Comparison of ENCODE assay signal across 19 cellular contexts in genomic region chr7:91127974-91128373, GRCh38.
DNase-seq lines count a peak whose midpoint lies in the region; ATAC-seq and TF ChIP-seq lines count a peak whose summit lies in the region.
"Had no signal": no experiment of that assay in that cellular context is flagged by ENCODE, and none has a peak within 500 bp of the region (broad histone marks: within the 10 kb centered on the region; RNA-seq: fewer than 3 reads in every experiment).

No MANE protein-coding gene starts in this region.

- POLR2A ChIA-PET in AG04450 (lab: Yijun Ruan, JAX), result interaction anchor here (0.6 to 1.9 kb wide), 4 partner anchors 15 to 255 kb away, joined by 3 to 5 read pairs (median 4); no protein-coding TSS in a partner anchor
- POLR2A ChIA-PET in IMR-90 (lab: Charles Lee; ENCODE audit: unreplicated experiment), result interaction anchor here (0.7 to 1.0 kb wide), 2 partner anchors 100 to 112 kb away, joined by 4 to 6 read pairs; no protein-coding TSS in a partner anchor
- POLR2A ChIA-PET in activated CD8-positive, alpha-beta T cell treated with anti-CD3 and anti-CD28 coated beads for 36 hours (lab: Charles Lee), result no interaction called here

- no peak overlapping the region for H3K23ac ChIP-seq in IMR-90 (ENCODE audit: low read depth, low read length)

- H3K9me1 ChIP-seq in IMR-90 (ENCODE audit: insufficient read depth, low read length), result no peaks in the 10 kb centered on the region

- H3K14ac ChIP-seq in IMR-90 (replicated peaks; ENCODE audit: low read depth, low read length), result no peak overlapping the region

- no peak for TF ChIP-seq POLR2A in IMR-90 (IDR thresholded peaks at IDR 0.05; ENCODE audit: low read depth, low read length)

- H3K4me2 ChIP-seq in IMR-90 (ENCODE audit: low read depth, low read length) (peak overlapping the region; percentile 52), osteoblast (ENCODE audit: insufficient read depth, low read length) (peak overlapping the region; percentile 73)

- H3K4me3 Mint-ChIP-seq in activated CD8-positive, alpha-beta T cell treated with anti-CD3 and anti-CD28 coated beads for 36 hours, result no peak overlapping the region

- no peaks in the 10 kb centered on the region for H3K27me3 Mint-ChIP-seq in activated CD8-positive, alpha-beta T cell treated with anti-CD3 and anti-CD28 coated beads for 36 hours

- H3K4me3 ChIP-seq in AG04450 (ENCODE audit: low read depth, low read length) (no peak overlapping the region), IMR-90 (ENCODE audit: insufficient read depth, low read depth, low read length) (no peak overlapping the region), fibroblast of the aortic adventitia (ENCODE audit: low read depth, low read length) (no peak overlapping the region), osteoblast (ENCODE audit: insufficient read depth, low read length) (no peak overlapping the region)

- H2AFZ ChIP-seq in IMR-90 (replicated peaks; ENCODE audit: low read length, poor library complexity) (no peak overlapping the region), osteoblast (ENCODE audit: low read length) (no peak overlapping the region)

- TF ChIP-seq CTCF in AG04450 (IDR thresholded peaks at IDR 0.05; ENCODE audit: low read depth, low read length), result no peak
- TF ChIP-seq CTCF in IMR-90 (conservative IDR thresholded peaks at IDR 0.05; ENCODE audit: low read depth, low read length), result no peak
- no peak for TF ChIP-seq CTCF in fibroblast of the aortic adventitia (IDR thresholded peaks at IDR 0.05; ENCODE audit: insufficient read depth, low read length)
- TF ChIP-seq CTCF in osteoblast (IDR thresholded peaks at IDR 0.05; ENCODE audit: extremely low read depth, low read depth, low read length), result no peak
- no peak for TF ChIP-seq CTCF in activated CD8-positive, alpha-beta T cell treated with anti-CD3 and anti-CD28 coated beads for 36 hours (IDR thresholded peaks at IDR 0.05)

- no peaks in the 10 kb centered on the region for H4K20me1 ChIP-seq in IMR-90 (ENCODE audit: insufficient read depth, low read length)
- no peaks in the 10 kb centered on the region for H4K20me1 ChIP-seq in osteoblast (ENCODE audit: insufficient read depth, low read length)

- H3K9me3 ChIP-seq in AG04450 (ENCODE audit: control insufficient read depth, insufficient read depth, low read length), result no peaks in the 10 kb centered on the region
- no peaks in the 10 kb centered on the region for H3K9me3 ChIP-seq in IMR-90 (ENCODE audit: control insufficient read depth, insufficient read depth, low read length)
- no peaks in the 10 kb centered on the region for H3K9me3 ChIP-seq in osteoblast (ENCODE audit: low read depth, low read length)

- intact Hi-C loops in IMR-90 (cut with micrococcal nuclease), result loop anchor here (1.0 to 5.0 kb wide), 2 partner anchors 39 to 136 kb away; partner anchors contain the start of gene FZD1
- intact Hi-C loops in activated CD8-positive, alpha-beta T cell treated with anti-CD3 and anti-CD28 coated beads for 36 hours (cut with micrococcal nuclease), result no loop called here

- CTCF ChIA-PET in AG04450 (lab: Charles Lee), result interaction anchor here (0.6 to 1.7 kb wide), 3 partner anchors 18 to 532 kb away, joined by 3 to 8 read pairs (median 3); partner anchors contain the start of gene CDK14
- CTCF ChIA-PET in IMR-90 (lab: Yijun Ruan, JAX), result interaction anchor here (0.8 kb wide), 1 partner anchor 101 kb away, joined by 3 read pairs; no protein-coding TSS in a partner anchor
- CTCF ChIA-PET in activated CD8-positive, alpha-beta T cell treated with anti-CD3 and anti-CD28 coated beads for 36 hours (lab: Charles Lee), result no interaction called here

- H3K4me1 Mint-ChIP-seq in activated CD8-positive, alpha-beta T cell treated with anti-CD3 and anti-CD28 coated beads for 36 hours (ENCODE audit: low read depth), result no peaks in the 10 kb centered on the region

- H3K4me1 ChIP-seq in IMR-90 (ENCODE audit: control insufficient read depth, insufficient read depth, low read length), result peaks cover 6% of the 10 kb centered on the region
- H3K4me1 ChIP-seq in osteoblast (ENCODE audit: insufficient read depth, low read length), result peaks cover 21% of the 10 kb centered on the region

- H3K79me2 ChIP-seq in osteoblast (ENCODE audit: insufficient read depth, low read length), result no peaks in the 10 kb centered on the region

- H4K5ac ChIP-seq in IMR-90 (ENCODE audit: low read depth, low read length), result no peak overlapping the region

- no peak overlapping the region for H3K27ac Mint-ChIP-seq in activated CD8-positive, alpha-beta T cell treated with anti-CD3 and anti-CD28 coated beads for 36 hours

- no peak overlapping the region for H2BK120ac ChIP-seq in IMR-90 (ENCODE audit: low read depth, low read length)

- no peak overlapping the region for H2AK9ac ChIP-seq in IMR-90 (replicated peaks; ENCODE audit: low read depth, low read length, poor library complexity)

- no peaks in the 10 kb centered on the region for H3K9me3 Mint-ChIP-seq in activated CD8-positive, alpha-beta T cell treated with anti-CD3 and anti-CD28 coated beads for 36 hours

- no peaks in the 10 kb centered on the region for H3K27me3 ChIP-seq in AG04450 (ENCODE audit: control insufficient read depth, insufficient read depth, low read length)
- no peaks in the 10 kb centered on the region for H3K27me3 ChIP-seq in IMR-90 (ENCODE audit: control insufficient read depth, insufficient read depth, low read length)
- no peaks in the 10 kb centered on the region for H3K27me3 ChIP-seq in osteoblast (ENCODE audit: insufficient read depth, low read length)

- no peak overlapping the region for H3K27ac ChIP-seq in AG04450 (ENCODE audit: low read depth, low read length)
- H3K27ac ChIP-seq in IMR-90 (ENCODE audit: insufficient read depth, low read length), result peak overlapping the region; percentile 89; the same call in 1 of the 2 replicates
- peak overlapping the region; percentile 22 for H3K27ac ChIP-seq in osteoblast (ENCODE audit: low read depth, low read length)
- H3K27ac ChIP-seq: C4-2B had no signal

- H3K56ac ChIP-seq in IMR-90 (ENCODE audit: extremely low read depth, insufficient read depth, low read length), result no peak overlapping the region

- DNase-seq in AG04450 (ENCODE audit: low read depth, low spot score) (peak; percentile 62), IMR-90 (peak; percentile 86), fibroblast of the aortic adventitia (ENCODE audit: low read depth) (peak; percentile 24), osteoblast (ENCODE audit: insufficient read length, low spot score, missing footprints) (no peak), NCI-H524 (lab: John Stamatoyannopoulos, UW) (no peak)
- DNase-seq in activated CD8-positive, alpha-beta T cell treated with anti-CD3 and anti-CD28 coated beads for 36 hours, result no peak
- no peak for DNase-seq in activated CD4-positive, alpha-beta T cell treated with anti-CD3 and anti-CD28 coated beads for 4 hours
- DNase-seq: 8988T, DMS53, KG1, NCI-H1092 treated with DMSO at 0.1 percent for 48 hours, NCI-H146, NCI-H2029 treated with DMSO at 0.1 percent for 48 hours, NCI-H2171, NCI-H345, NCI-H524 treated with DMSO at 0.1 percent for 48 hours, NCI-H82 had no signal

- WGBS in IMR-90 (ENCODE audit: extremely low coverage in 2 of 2, insufficient read length in 1 of 2), 2 experiments, result no CpG with 5 or more reads among the region's 2 CpGs

- in situ Hi-C loops in IMR-90 (cut with MboI; ENCODE audit: low sequenced_read_pairs), result no loop called here

- TF ChIP-seq RAD21 in IMR-90 (IDR thresholded peaks at IDR 0.05; ENCODE audit: low read length), result no peak

- H3K36me3 ChIP-seq in IMR-90 (ENCODE audit: control insufficient read depth, insufficient read depth, low read length), result no peaks in the 10 kb centered on the region
- no peaks in the 10 kb centered on the region for H3K36me3 ChIP-seq in osteoblast (ENCODE audit: insufficient read depth, low read length)

- H2BK20ac ChIP-seq in IMR-90 (ENCODE audit: low read depth, low read length), result no peak overlapping the region

- no peak overlapping the region for H4K8ac ChIP-seq in IMR-90 (ENCODE audit: low read depth in 2 of 2, low read length in 2 of 2)

- no peaks in the 10 kb centered on the region for H3K36me3 Mint-ChIP-seq in activated CD8-positive, alpha-beta T cell treated with anti-CD3 and anti-CD28 coated beads for 36 hours (ENCODE audit: low read depth)

- no peak overlapping the region for H4K91ac ChIP-seq in IMR-90 (ENCODE audit: insufficient read depth, low read depth, low read length)

- H2BK15ac ChIP-seq in IMR-90 (ENCODE audit: low read depth, low read length), result no peak overlapping the region

- ATAC-seq in IMR-90 (ENCODE audit: low read depth), result peak; percentile 86
- no peak for ATAC-seq in activated CD8-positive, alpha-beta T cell treated with anti-CD3 and anti-CD28 coated beads for 36 hours
- ATAC-seq: Panc1 had no signal

- H3K79me1 ChIP-seq in IMR-90 (ENCODE audit: low read depth in 1 of 2, low read length in 2 of 2), result no peaks in the 10 kb centered on the region

- no peak overlapping the region for H3K4ac ChIP-seq in IMR-90 (ENCODE audit: low read depth, low read length)

- H2AK5ac ChIP-seq in IMR-90 (ENCODE audit: low read depth, low read length), result no peak overlapping the region

- no TSS peak for BruUV-seq in IMR-90 (replicated peaks; lab: Mats Ljungman, UMichigan)

- H3K18ac ChIP-seq in IMR-90 (ENCODE audit: low read depth, low read length), result no peak overlapping the region

- dilution Hi-C loops in IMR-90 (cut with HindIII; ENCODE audit: low sequenced_read_pairs, unreplicated experiment), result no loop called here

- no peak overlapping the region for H3K9ac ChIP-seq in IMR-90 (ENCODE audit: low read depth, low read length)

- H2BK5ac ChIP-seq in IMR-90 (ENCODE audit: low read depth, low read length, poor library complexity, severe bottlenecking), result peak overlapping the region; percentile 59

TF ChIP-seq in IMR-90, 13 proteins besides CTCF, POLR2A, EP300 and RAD21:
- TF ChIP-seq SMC3 (IDR thresholded peaks at IDR 0.05; ENCODE audit: low read depth, low read length) (no peak), BHLHE40 (IDR thresholded peaks at IDR 0.05; ENCODE audit: low read depth, low read length) (no peak), RCOR1 (IDR thresholded peaks at IDR 0.05; ENCODE audit: insufficient replicate concordance, low read length) (no peak), CHD1 (IDR thresholded peaks at IDR 0.05; ENCODE audit: low read depth, low read length) (no peak), FOS (IDR thresholded peaks at IDR 0.05; ENCODE audit: low read depth, low read length) (no peak), MAZ (IDR thresholded peaks at IDR 0.05; ENCODE audit: borderline replicate concordance, low read depth, low read length) (no peak)
- TF ChIP-seq, protein P1, sequence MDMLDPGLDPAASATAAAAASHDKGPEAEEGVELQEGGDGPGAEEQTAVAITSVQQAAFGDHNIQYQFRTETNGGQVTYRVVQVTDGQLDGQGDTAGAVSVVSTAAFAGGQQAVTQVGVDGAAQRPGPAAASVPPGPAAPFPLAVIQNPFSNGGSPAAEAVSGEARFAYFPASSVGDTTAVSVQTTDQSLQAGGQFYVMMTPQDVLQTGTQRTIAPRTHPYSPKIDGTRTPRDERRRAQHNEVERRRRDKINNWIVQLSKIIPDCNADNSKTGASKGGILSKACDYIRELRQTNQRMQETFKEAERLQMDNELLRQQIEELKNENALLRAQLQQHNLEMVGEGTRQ (IDR thresholded peaks at IDR 0.05; ENCODE audit: low read depth, low read length), result no peak
TF ChIP-seq in IMR-90: peak in this region for 0.

Comparison
In these comparisons a context has a peak if more than half of its experiments do, and no peak if none do; other contexts are left out.
1. DNase-seq: peak in AG04450 (single experiment), IMR-90 (single experiment) and fibroblast of the aortic adventitia (single experiment); none in osteoblast (single experiment), activated CD8-positive, alpha-beta T cell treated with anti-CD3 and anti-CD28 coated beads for 36 hours (single experiment), activated CD4-positive, alpha-beta T cell treated with anti-CD3 and anti-CD28 coated beads for 4 hours (0 of 2) and NCI-H524 (0 of 2).